Comparison of ENCODE assay signal across 34 cellular contexts in the genomic region with DNA sequence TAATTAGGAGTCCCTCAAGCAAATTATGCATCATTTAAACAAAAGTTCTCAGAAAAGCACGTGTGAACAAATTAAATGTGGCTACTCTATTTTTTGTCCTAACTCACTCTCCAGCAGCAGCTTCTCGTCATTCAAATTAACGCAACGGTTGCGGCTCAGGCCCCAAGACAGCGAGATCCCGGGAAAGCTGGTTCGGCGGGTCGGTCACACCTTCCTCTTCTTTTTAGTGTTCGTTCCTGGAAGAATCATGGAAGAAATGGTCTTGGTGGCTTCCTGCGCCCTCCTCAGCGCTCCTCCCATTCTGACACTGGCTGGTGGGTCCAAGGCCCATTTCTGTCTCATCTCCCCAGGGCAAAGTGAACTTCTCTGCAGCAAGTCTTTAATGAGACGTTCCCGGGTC.
"Had no signal": no experiment of that assay in that cellular context is flagged by ENCODE, and none has a peak within 500 bp of the region (broad histone marks: within the 10 kb centered on the region; RNA-seq: fewer than 3 reads in every experiment).

No MANE protein-coding gene starts in this region.

- DNase-seq: Karpas-422, Kasumi-1, KG1, MG63, MM.1S, MV-4-11, NCI-H1048, NCI-H1092, NCI-H1092 treated with DMSO at 0.1 percent for 48 hours, NCI-H1105, NCI-H1105 treated with DMSO at 0.1 percent for 48 hours, NCI-H1417, NCI-H1417 treated with DMSO at 0.1 percent for 48 hours, NCI-H1436, NCI-H1436 treated with DMSO at 0.1 percent for 48 hours, NCI-H146, NCI-H1694, NCI-H1694 treated with DMSO at 0.1 percent for 48 hours, NCI-H187, NCI-H187 treated with DMSO at 0.1 percent for 48 hours, NCI-H1930, NCI-H2029, NCI-H2029 treated with DMSO at 0.1 percent for 48 hours, NCI-H2081, NCI-H2081 treated with DMSO at 0.1 percent for 48 hours, NCI-H2107, NCI-H2171, NCI-H2171 treated with DMSO at 0.1 percent for 48 hours, NCI-H2227 treated with DMSO at 0.1 percent for 48 hours, NCI-H226, NCI-H345, NCI-H446, NCI-H446 treated with DMSO at 0.1 percent for 48 hours had no signal

- H3K27ac ChIP-seq: KMS-11 had no signal

- H3K4me3 ChIP-seq: MG63 had no signal
